1 cellular context compared by ENCODE assay signal in genomic region chrX:71532753-71533425, GRCh38.
TF ChIP-seq lines count a peak whose summit lies in the region.

Gene OGT, plus strand, starts transcription at chrX:71533104. Its CDS starts 196 bp downstream, at chrX:71533300.

TF ChIP-seq in GM12878, 131 proteins besides CTCF, POLR2A, EP300 and RAD21 (continued from another document and continues in another):
- no peak for TF ChIP-seq E4F1 (IDR thresholded peaks at IDR 0.05; ENCODE audit: borderline replicate concordance, partially characterized antibody)
- TF ChIP-seq NFXL1 (IDR thresholded peaks at IDR 0.05; ENCODE audit: borderline replicate concordance), result no peak
- TF ChIP-seq BCL11A (IDR thresholded peaks at IDR 0.05; ENCODE audit: low read depth, low read length), result peak; percentile 31; the same call in 1 of the 2 replicates
- peak; percentile 55 for TF ChIP-seq NR2F1 (conservative IDR thresholded peaks at IDR 0.05)
- no peak for TF ChIP-seq HDGF (IDR thresholded peaks at IDR 0.05)
- 0 out of 2 replicates have a peak, but pooled peaks have one; percentile 59 for TF ChIP-seq MEF2A (IDR thresholded peaks at IDR 0.05; ENCODE audit: insufficient read depth, low read depth, low read length)
- TF ChIP-seq NR2C2 (IDR thresholded peaks at IDR 0.05; ENCODE audit: borderline replicate concordance, control insufficient read depth, insufficient read length, low read depth), result no peak
- peak; percentile 55; the same call in 1 of the 2 replicates for TF ChIP-seq GATAD2B (conservative IDR thresholded peaks at IDR 0.05; ENCODE audit: low read depth)
- peak; percentile 82 for TF ChIP-seq MAX (IDR thresholded peaks at IDR 0.05; ENCODE audit: low read depth, low read length)
- TF ChIP-seq E2F4 (IDR thresholded peaks at IDR 0.05; ENCODE audit: low read depth, low read length), result 0 out of 2 replicates have a peak, but pooled peaks have one; percentile 42
- peak; percentile 83 for TF ChIP-seq CREM (IDR thresholded peaks at IDR 0.05; ENCODE audit: low read depth)
- no peak for TF ChIP-seq USF1 (IDR thresholded peaks at IDR 0.05; ENCODE audit: borderline replicate concordance, extremely low read length, insufficient read depth, low read depth, low read length)
- no peak for TF ChIP-seq NFYA (IDR thresholded peaks at IDR 0.05; ENCODE audit: borderline replicate concordance, low read depth, low read length)
- peak; percentile 46 for TF ChIP-seq MYC (IDR thresholded peaks at IDR 0.05; ENCODE audit: insufficient read depth, insufficient read length, insufficient replicate concordance, low read length, severe bottlenecking)
- no peak for TF ChIP-seq ZSCAN29 (IDR thresholded peaks at IDR 0.05)
- peak; percentile 67; the same call in 1 of the 2 replicates for TF ChIP-seq IRF4 (IDR thresholded peaks at IDR 0.05; ENCODE audit: low read depth, low read length)
- TF ChIP-seq IKZF1 (conservative IDR thresholded peaks at IDR 0.05), result peak; percentile 92
- no peak for TF ChIP-seq PAX5 (IDR thresholded peaks at IDR 0.05; ENCODE audit: borderline replicate concordance, low read depth, low read length)
- TF ChIP-seq ATF2 (IDR thresholded peaks at IDR 0.05; ENCODE audit: low read length), result peak; percentile 35; the same call in 1 of the 2 replicates
- peak; percentile 74; the same call in 1 of the 2 replicates for TF ChIP-seq ELK1 (IDR thresholded peaks at IDR 0.05; ENCODE audit: low read depth, low read length)
- no peak for TF ChIP-seq ZBTB11 (CRISPR knock-in tag; IDR thresholded peaks at IDR 0.05)
- peak in 1 of 2 experiments; percentile 59; a peak in 1 of 4 replicates for TF ChIP-seq ETV6 (conservative IDR thresholded peaks at IDR 0.05 in 1 of 2, IDR thresholded peaks at IDR 0.05 in 1 of 2; ENCODE audit: borderline replicate concordance in 1 of 2, low read depth in 1 of 2)
- TF ChIP-seq JUND (IDR thresholded peaks at IDR 0.05; ENCODE audit: low read depth, low read length), result 0 out of 2 replicates have a peak, but pooled peaks have one; percentile 48
- peak; percentile 65 for TF ChIP-seq ZBTB40 (IDR thresholded peaks at IDR 0.05; ENCODE audit: borderline replicate concordance)
- no peak for TF ChIP-seq SUZ12 (IDR thresholded peaks at IDR 0.05; ENCODE audit: unreplicated experiment)
- TF ChIP-seq CBFB (IDR thresholded peaks at IDR 0.05; ENCODE audit: low read depth), result peak; percentile 70
- no peak for TF ChIP-seq HDAC6 (IDR thresholded peaks at IDR 0.05; ENCODE audit: unreplicated experiment)
- TF ChIP-seq CUX1 (IDR thresholded peaks at IDR 0.05; ENCODE audit: insufficient replicate concordance, low read depth, low read length), result no peak
- no peak for TF ChIP-seq SREBF2 (IDR thresholded peaks at IDR 0.05; ENCODE audit: low read length)
